17 cellular contexts compared by ENCODE assay signal in genomic region chr5:123868267-123868666, GRCh38.
A peak's percentile ranks its signal among the peaks of the same experiment; 100 is the strongest.
DNase-seq lines count a peak whose midpoint lies in the region; ATAC-seq, FAIRE-seq and TF ChIP-seq lines count a peak whose summit lies in the region.
"Had no signal": no experiment of that assay in that cellular context is flagged by ENCODE, and none has a peak within 500 bp of the region (broad histone marks: within the 10 kb centered on the region; RNA-seq: fewer than 3 reads in every experiment).

No MANE protein-coding gene starts in this region.

- no peaks in the 10 kb centered on the region for H3K27me3 Mint-ChIP-seq in activated T-cell treated with anti-CD3 and anti-CD28 coated beads, Interleukin-2, amount 50 U/mL, for 24 hours

- H3K36me3 Mint-ChIP-seq in activated T-cell treated with anti-CD3 and anti-CD28 coated beads, Interleukin-2, amount 50 U/mL, for 24 hours (ENCODE audit: low read depth) = no peaks in the 10 kb centered on the region

- no peaks in the 10 kb centered on the region for H4K20me1 ChIP-seq in osteoblast (ENCODE audit: insufficient read depth, low read length)
- H4K20me1 ChIP-seq: BLaER1 treated with 17β-estradiol and CSF1 and Interleukin-3, amounts not matched to agents 10 nM and 100 nM had no signal

- no peak overlapping the region for H3K4me3 Mint-ChIP-seq in activated T-cell treated with anti-CD3 and anti-CD28 coated beads, Interleukin-2, amount 50 U/mL, for 24 hours
- H3K4me3 Mint-ChIP-seq: H9 had no signal

- no peaks in the 10 kb centered on the region for H3K4me1 Mint-ChIP-seq in activated T-cell treated with anti-CD3 and anti-CD28 coated beads, Interleukin-2, amount 50 U/mL, for 24 hours (ENCODE audit: low read depth)

- no peak overlapping the region for H3K4me3 ChIP-seq in pancreas
- no peak overlapping the region for H3K4me3 ChIP-seq in osteoblast (ENCODE audit: insufficient read depth, low read length)
- H3K4me3 ChIP-seq: ascending aorta; BLaER1 treated with 17β-estradiol and CSF1 and Interleukin-3, amounts not matched to agents 10 nM and 100 nM; PC-9 had no signal

- no peak for TF ChIP-seq CTCF in pancreas (IDR thresholded peaks at IDR 0.05)
- no peak for TF ChIP-seq CTCF in osteoblast (IDR thresholded peaks at IDR 0.05; ENCODE audit: extremely low read depth, low read depth, low read length)

- no peaks in the 10 kb centered on the region for H3K36me3 ChIP-seq in pancreas
- H3K36me3 ChIP-seq in osteoblast (ENCODE audit: insufficient read depth, low read length) = no peaks in the 10 kb centered on the region
- H3K36me3 ChIP-seq: ascending aorta; BLaER1 treated with 17β-estradiol and CSF1 and Interleukin-3, amounts not matched to agents 10 nM and 100 nM had no signal

- DNase-seq in LoVo (ENCODE audit: low spot score) (peak; percentile 30), NCI-H146 treated with DMSO at 0.1 percent for 48 hours (lab: John Stamatoyannopoulos, UW; ENCODE audit: unreplicated experiment) (peak; percentile 55), RCC 7860 (ENCODE audit: low spot score) (no peak), pancreas (no peak), osteoblast (ENCODE audit: insufficient read length, low spot score, missing footprints) (no peak)
- DNase-seq in activated T-cell treated with anti-CD3 and anti-CD28 coated beads, Interleukin-2, amount 50 U/mL, for 24 hours = no peak
- DNase-seq in activated T-cell treated with anti-CD3 and anti-CD28 coated beads, Interleukin-2, amount 50 U/mL, for 48 hours = no peak
- DNase-seq: activated CD8-positive, alpha-beta memory T cell treated with anti-CD3 and anti-CD28 coated beads for 24 hours; activated gamma-delta T cell treated with Interleukin-2 at 50 U/mL for 16 hours; H9; head of caudate nucleus; NCI-H1930; PC-9 had no signal

- H3K4me2 ChIP-seq in osteoblast (ENCODE audit: insufficient read depth, low read length) = no peak overlapping the region
- H3K4me2 ChIP-seq: BLaER1 treated with 17β-estradiol and CSF1 and Interleukin-3, amounts not matched to agents 10 nM and 100 nM; PC-9 had no signal

- H3K4me1 ChIP-seq in pancreas (peaks cover 0 to 8% (median 5%) of the 10 kb centered on the region in 3 donors), osteoblast (ENCODE audit: insufficient read depth, low read length) (no peaks in the 10 kb centered on the region)
- H3K4me1 ChIP-seq: ascending aorta; BLaER1 treated with 17β-estradiol and CSF1 and Interleukin-3, amounts not matched to agents 10 nM and 100 nM had no signal

- H3K9me3 ChIP-seq in pancreas (no peaks in the 10 kb centered on the region), osteoblast (ENCODE audit: low read depth, low read length) (no peaks in the 10 kb centered on the region)
- H3K9me3 ChIP-seq: ascending aorta; BLaER1 treated with 17β-estradiol and CSF1 and Interleukin-3, amounts not matched to agents 10 nM and 100 nM had no signal

- no peaks in the 10 kb centered on the region for H3K9me3 Mint-ChIP-seq in activated T-cell treated with anti-CD3 and anti-CD28 coated beads, Interleukin-2, amount 50 U/mL, for 24 hours

- peak; percentile 53 to 86 (median 76) for ATAC-seq in pancreas

- H3K27ac ChIP-seq in pancreas (no peak overlapping the region), osteoblast (ENCODE audit: low read depth, low read length) (no peak overlapping the region)
- H3K27ac ChIP-seq: ascending aorta; BLaER1 treated with 17β-estradiol and CSF1 and Interleukin-3, amounts not matched to agents 10 nM and 100 nM; PC-9 had no signal

- FAIRE-seq in RCC 7860 (lab: Jason Lieb, UNC) (peak; percentile 10), pancreas (lab: Jason Lieb, UNC) (no peak)
- FAIRE-seq: colon, keratinocyte had no signal

- no peaks in the 10 kb centered on the region for H3K79me2 ChIP-seq in osteoblast (ENCODE audit: insufficient read depth, low read length)

- intact Hi-C loops in pancreas (cut with DNase I) = no loop called here

- H3K27me3 ChIP-seq in pancreas (no peaks in the 10 kb centered on the region), osteoblast (ENCODE audit: insufficient read depth, low read length) (no peaks in the 10 kb centered on the region)
- H3K27me3 ChIP-seq: ascending aorta; BLaER1 treated with 17β-estradiol and CSF1 and Interleukin-3, amounts not matched to agents 10 nM and 100 nM had no signal

- no peak overlapping the region for H2AFZ ChIP-seq in osteoblast (ENCODE audit: low read length)
- H2AFZ ChIP-seq: PC-9 had no signal

- no peak overlapping the region for H3K27ac Mint-ChIP-seq in activated T-cell treated with anti-CD3 and anti-CD28 coated beads, Interleukin-2, amount 50 U/mL, for 24 hours
- H3K27ac Mint-ChIP-seq: H9 had no signal

Comparison
In these comparisons a context has a peak if more than half of its experiments do, and no peak if none do; other contexts are left out.
1. DNase-seq: peak in LoVo (single experiment) and NCI-H146 treated with DMSO at 0.1 percent for 48 hours (single experiment); none in RCC 7860 (single experiment), pancreas (0 of 6), osteoblast (single experiment), activated T-cell treated with anti-CD3 and anti-CD28 coated beads, Interleukin-2, amount 50 U/mL, for 24 hours (single experiment) and activated T-cell treated with anti-CD3 and anti-CD28 coated beads, Interleukin-2, amount 50 U/mL, for 48 hours (0 of 2).